Comparison of ENCODE assay signal across 8 cellular contexts in the genomic region with DNA sequence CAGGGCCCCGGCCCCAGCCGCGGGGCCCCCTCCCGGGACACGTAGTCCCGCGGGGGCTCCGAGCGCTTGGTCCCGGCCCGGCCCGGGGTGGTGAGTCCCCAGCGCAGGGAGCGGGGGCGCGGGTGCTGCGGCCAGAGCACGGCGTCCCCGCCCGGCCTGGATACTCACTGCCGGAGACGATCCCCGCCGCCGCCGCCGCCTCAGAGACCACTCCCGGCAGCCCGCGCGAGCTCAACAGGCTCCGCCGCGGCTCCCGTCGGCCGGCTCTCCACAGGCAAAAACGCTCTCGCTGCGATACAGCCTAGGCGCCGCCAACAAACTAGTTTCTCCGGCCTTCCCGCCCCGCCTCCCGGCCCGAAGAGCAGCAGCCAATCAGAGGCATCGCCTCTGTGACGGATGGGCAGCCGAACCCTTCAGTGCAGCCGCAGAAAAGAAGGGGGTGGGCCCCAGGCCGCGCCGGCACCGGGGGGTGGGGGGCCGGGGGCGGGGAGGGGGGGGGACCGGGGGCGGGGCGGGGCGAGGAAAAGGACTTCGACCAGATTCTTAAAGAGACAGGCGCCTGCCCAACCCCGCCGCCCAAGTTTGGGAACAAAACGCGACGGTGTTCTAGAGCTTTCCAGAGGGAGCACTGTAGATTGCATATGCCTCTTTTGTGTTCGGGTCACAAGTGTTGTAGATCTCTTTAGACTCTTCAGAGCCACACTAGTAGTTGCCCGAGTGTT. TPM values are rescaled to one million over a fixed set of nuclear protein-coding genes. Genes with fewer than 3 reads are reported as not detected.
DNase-seq lines count a peak whose midpoint lies in the region; ATAC-seq, FAIRE-seq and TF ChIP-seq lines count a peak whose summit lies in the region.

A gene with protein sequence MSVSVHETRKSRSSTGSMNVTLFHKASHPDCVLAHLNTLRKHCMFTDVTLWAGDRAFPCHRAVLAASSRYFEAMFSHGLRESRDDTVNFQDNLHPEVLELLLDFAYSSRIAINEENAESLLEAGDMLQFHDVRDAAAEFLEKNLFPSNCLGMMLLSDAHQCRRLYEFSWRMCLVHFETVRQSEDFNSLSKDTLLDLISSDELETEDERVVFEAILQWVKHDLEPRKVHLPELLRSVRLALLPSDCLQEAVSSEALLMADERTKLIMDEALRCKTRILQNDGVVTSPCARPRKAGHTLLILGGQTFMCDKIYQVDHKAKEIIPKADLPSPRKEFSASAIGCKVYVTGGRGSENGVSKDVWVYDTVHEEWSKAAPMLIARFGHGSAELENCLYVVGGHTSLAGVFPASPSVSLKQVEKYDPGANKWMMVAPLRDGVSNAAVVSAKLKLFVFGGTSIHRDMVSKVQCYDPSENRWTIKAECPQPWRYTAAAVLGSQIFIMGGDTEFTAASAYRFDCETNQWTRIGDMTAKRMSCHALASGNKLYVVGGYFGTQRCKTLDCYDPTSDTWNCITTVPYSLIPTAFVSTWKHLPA (minus strand): TSS at position 328 of the 722 bp plus-strand sequence. CDS start 25,115 bp downstream, outside the sequence.

- H3K27ac Mint-ChIP-seq in activated naive CD8-positive, alpha-beta T cell treated with anti-CD3 and anti-CD28 coated beads, Interleukin-2, amount 10 ng/mL, durations not matched to agents 7 days and 5 days: peak within 1 kb of the TSS; percentile 88

- no peaks in the 10 kb centered on the region for H3K9me3 Mint-ChIP-seq in activated naive CD8-positive, alpha-beta T cell treated with anti-CD3 and anti-CD28 coated beads, Interleukin-2, amount 10 ng/mL, durations not matched to agents 7 days and 5 days

- H3K36me3 ChIP-seq in pancreas: no peaks in the 10 kb centered on the region
- H3K36me3 ChIP-seq in thyroid gland: no peaks in the 10 kb centered on the region

- H3K4me3 ChIP-seq in pancreas: peak within 1 kb of the TSS; percentile 62 to 91 (median 72)
- peak within 1 kb of the TSS; percentile 47 to 90 (median 54) for H3K4me3 ChIP-seq in thyroid gland (replicated peaks in 1 of 3)

- peak within 1 kb of the TSS; percentile 94 for H3K4me3 Mint-ChIP-seq in activated naive CD8-positive, alpha-beta T cell treated with anti-CD3 and anti-CD28 coated beads, Interleukin-2, amount 10 ng/mL, durations not matched to agents 7 days and 5 days

- peaks cover 7% of the 10 kb centered on the region for H3K27me3 Mint-ChIP-seq in activated naive CD8-positive, alpha-beta T cell treated with anti-CD3 and anti-CD28 coated beads, Interleukin-2, amount 10 ng/mL, durations not matched to agents 7 days and 5 days

- TF ChIP-seq POLR2A in GM10847 (IDR thresholded peaks at IDR 0.05; ENCODE audit: extremely low read depth, insufficient read length) (peak; percentile 53), thyroid gland (IDR thresholded peaks at IDR 0.05) (peak; percentile 27 to 96)

- POLR2A ChIA-PET in activated naive CD8-positive, alpha-beta T cell treated with anti-CD3 and anti-CD28 coated beads, Interleukin-2, amount 10 ng/mL, durations not matched to agents 7 days and 5 days (lab: Charles Lee): interaction anchor here (0.6 to 2.5 kb wide), 2 partner anchors 9 to 453 kb away, joined by 5 to 17 read pairs; no protein-coding TSS in a partner anchor

- no peak for FAIRE-seq in pancreas (lab: Jason Lieb, UNC)

- TF ChIP-seq CTCF in pancreas (IDR thresholded peaks at IDR 0.05) (no peak), thyroid gland (IDR thresholded peaks at IDR 0.05) (no peak)

- peaks cover 20% of the 10 kb centered on the region for H3K4me1 Mint-ChIP-seq in activated naive CD8-positive, alpha-beta T cell treated with anti-CD3 and anti-CD28 coated beads, Interleukin-2, amount 10 ng/mL, durations not matched to agents 7 days and 5 days

- H3K36me3 Mint-ChIP-seq in activated naive CD8-positive, alpha-beta T cell treated with anti-CD3 and anti-CD28 coated beads, Interleukin-2, amount 10 ng/mL, durations not matched to agents 7 days and 5 days: peaks cover 7% of the 10 kb centered on the region

- peaks cover 5 to 9% (median 6%) of the 10 kb centered on the region in 3 donors for H3K4me1 ChIP-seq in pancreas
- H3K4me1 ChIP-seq in thyroid gland: peaks cover 0 to 25% of the 10 kb centered on the region in 2 donors

- intact Hi-C loops in Right ventricle myocardium superior (cut with DNase I) (loop anchor here (5.0 kb wide), 1 partner anchor 47 kb away; no protein-coding TSS in a partner anchor), pancreas (cut with DNase I) (loop anchor here in 1 of 3 donors (5.0 kb wide), 1 partner anchor 38 kb away; no protein-coding TSS in a partner anchor), thyroid gland (cut with DNase I) (loop anchor here (10.0 kb wide), 1 partner anchor 50 kb away; no protein-coding TSS in a partner anchor)

- ATAC-seq in HG02642 (IDR thresholded peaks at IDR 0.05; ENCODE audit: poor library complexity, unreplicated experiment): peak; percentile 99
- peak; percentile 98 for ATAC-seq in activated naive CD8-positive, alpha-beta T cell treated with anti-CD3 and anti-CD28 coated beads, Interleukin-2, amount 10 ng/mL, durations not matched to agents 7 days and 5 days (ENCODE audit: low read depth)
- ATAC-seq in Right ventricle myocardium superior (ENCODE audit: poor library complexity): peak; percentile 99
- ATAC-seq in pancreas: peak; percentile 95 to 98 (median 96)

- H3K27ac ChIP-seq in pancreas (peak within 1 kb of the TSS; percentile 71 to 84 (median 80)), thyroid gland (peak within 1 kb of the TSS; percentile 71 to 89 (median 88))

- DNase-seq in NCI-H1105 (lab: John Stamatoyannopoulos, UW): peak; percentile 78
- peak; percentile 85 for DNase-seq in SKM-1 (lab: John Stamatoyannopoulos, UW; ENCODE audit: unreplicated experiment)
- peak; percentile 88 for DNase-seq in activated naive CD8-positive, alpha-beta T cell treated with anti-CD3 and anti-CD28 coated beads, Interleukin-2, amount 10 ng/mL, durations not matched to agents 7 days and 5 days
- DNase-seq in Right ventricle myocardium superior: peak; percentile 96
- peak; percentile 93 to 97 (median 95) for DNase-seq in pancreas
- DNase-seq in thyroid gland: peak; percentile 95

- H3K9me3 ChIP-seq in pancreas (no peaks in the 10 kb centered on the region), thyroid gland (no peaks in the 10 kb centered on the region)

- H3K27me3 ChIP-seq in pancreas (no peaks in the 10 kb centered on the region), thyroid gland (no peaks in the 10 kb centered on the region)

- WGBS in pancreas, 2 donors: 0 to 1% methylated on average over 41 to 69 of the region's 71 CpGs
- 1% methylated on average over 10 to 40 of the region's 71 CpGs for WGBS in thyroid gland, 2 donors

RNA-seq across cellular contexts. Expression of the gene that starts here (rescaled TPM):
- 1 to 10 TPM; 6.9 to 7.1 TPM for total RNA-seq in activated naive CD8-positive, alpha-beta T cell treated with anti-CD3 and anti-CD28 coated beads, Interleukin-2, amount 10 ng/mL, durations not matched to agents 7 days and 5 days
- 4.1 TPM for total RNA-seq in Right ventricle myocardium superior
- total RNA-seq in pancreas: 1 to 10 TPM in 5 of 6 donors, under 1 TPM in 1; 0.93 to 2.6 (median 1.3) TPM
- 1 to 10 TPM; 2.6 to 3.3 TPM for polyA plus RNA-seq in pancreas
- total RNA-seq in thyroid gland: 1 to 10 TPM; 4.2 to 8.8 (median 4.8) TPM

Comparison
In these comparisons a context has a peak if more than half of its experiments do, and no peak if none do; other contexts are left out.
1. Peak in every context shown above with its lines: DNase-seq, ATAC-seq, H3K4me3 ChIP-seq and H3K27ac ChIP-seq.